Comparison of ENCODE assay signal across 1 cellular context in the genomic region with DNA sequence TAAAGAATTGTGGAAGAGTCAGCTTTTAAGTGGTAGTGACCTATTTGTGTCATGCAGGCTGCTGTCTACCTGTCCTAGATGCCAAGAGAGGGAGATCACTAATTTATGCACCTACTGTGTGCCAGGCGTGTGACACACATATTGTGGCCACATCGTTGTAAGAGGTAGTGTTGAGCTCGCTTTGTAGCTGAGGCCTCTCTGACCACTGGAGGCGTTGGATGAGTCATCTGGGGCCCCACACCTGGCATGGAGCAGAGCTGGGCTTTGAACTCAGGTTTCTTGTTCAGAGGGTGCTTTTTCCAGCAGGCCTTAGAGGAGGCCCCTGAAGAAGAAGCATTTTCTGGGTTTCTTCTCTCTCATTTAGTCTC.
TF ChIP-seq lines count a peak whose summit lies in the region.

No MANE protein-coding gene starts in this region.

TF ChIP-seq in GM12878, 131 proteins besides CTCF, POLR2A, EP300 and RAD21 (continued from another document):
- TF ChIP-seq, protein P1, sequence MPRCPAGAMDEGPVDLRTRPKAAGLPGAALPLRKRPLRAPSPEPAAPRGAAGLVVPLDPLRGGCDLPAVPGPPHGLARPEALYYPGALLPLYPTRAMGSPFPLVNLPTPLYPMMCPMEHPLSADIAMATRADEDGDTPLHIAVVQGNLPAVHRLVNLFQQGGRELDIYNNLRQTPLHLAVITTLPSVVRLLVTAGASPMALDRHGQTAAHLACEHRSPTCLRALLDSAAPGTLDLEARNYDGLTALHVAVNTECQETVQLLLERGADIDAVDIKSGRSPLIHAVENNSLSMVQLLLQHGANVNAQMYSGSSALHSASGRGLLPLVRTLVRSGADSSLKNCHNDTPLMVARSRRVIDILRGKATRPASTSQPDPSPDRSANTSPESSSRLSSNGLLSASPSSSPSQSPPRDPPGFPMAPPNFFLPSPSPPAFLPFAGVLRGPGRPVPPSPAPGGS (IDR thresholded peaks at IDR 0.05; ENCODE audit: borderline replicate concordance, insufficient read depth, low read depth, low read length, poor library complexity, severe bottlenecking): peak; percentile 63
- TF ChIP-seq, protein P2, sequence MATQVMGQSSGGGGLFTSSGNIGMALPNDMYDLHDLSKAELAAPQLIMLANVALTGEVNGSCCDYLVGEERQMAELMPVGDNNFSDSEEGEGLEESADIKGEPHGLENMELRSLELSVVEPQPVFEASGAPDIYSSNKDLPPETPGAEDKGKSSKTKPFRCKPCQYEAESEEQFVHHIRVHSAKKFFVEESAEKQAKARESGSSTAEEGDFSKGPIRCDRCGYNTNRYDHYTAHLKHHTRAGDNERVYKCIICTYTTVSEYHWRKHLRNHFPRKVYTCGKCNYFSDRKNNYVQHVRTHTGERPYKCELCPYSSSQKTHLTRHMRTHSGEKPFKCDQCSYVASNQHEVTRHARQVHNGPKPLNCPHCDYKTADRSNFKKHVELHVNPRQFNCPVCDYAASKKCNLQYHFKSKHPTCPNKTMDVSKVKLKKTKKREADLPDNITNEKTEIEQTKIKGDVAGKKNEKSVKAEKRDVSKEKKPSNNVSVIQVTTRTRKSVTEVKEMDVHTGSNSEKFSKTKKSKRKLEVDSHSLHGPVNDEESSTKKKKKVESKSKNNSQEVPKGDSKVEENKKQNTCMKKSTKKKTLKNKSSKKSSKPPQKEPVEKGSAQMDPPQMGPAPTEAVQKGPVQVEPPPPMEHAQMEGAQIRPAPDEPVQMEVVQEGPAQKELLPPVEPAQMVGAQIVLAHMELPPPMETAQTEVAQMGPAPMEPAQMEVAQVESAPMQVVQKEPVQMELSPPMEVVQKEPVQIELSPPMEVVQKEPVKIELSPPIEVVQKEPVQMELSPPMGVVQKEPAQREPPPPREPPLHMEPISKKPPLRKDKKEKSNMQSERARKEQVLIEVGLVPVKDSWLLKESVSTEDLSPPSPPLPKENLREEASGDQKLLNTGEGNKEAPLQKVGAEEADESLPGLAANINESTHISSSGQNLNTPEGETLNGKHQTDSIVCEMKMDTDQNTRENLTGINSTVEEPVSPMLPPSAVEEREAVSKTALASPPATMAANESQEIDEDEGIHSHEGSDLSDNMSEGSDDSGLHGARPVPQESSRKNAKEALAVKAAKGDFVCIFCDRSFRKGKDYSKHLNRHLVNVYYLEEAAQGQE (IDR thresholded peaks at IDR 0.05; ENCODE audit: low read depth, low read length): no peak
- TF ChIP-seq DPF2 (IDR thresholded peaks at IDR 0.05): peak; percentile 100
- TF ChIP-seq RUNX3 (IDR thresholded peaks at IDR 0.05; ENCODE audit: low read length): peak; percentile 95
- TF ChIP-seq TCF12 (IDR thresholded peaks at IDR 0.05; ENCODE audit: low read depth, low read length): peak; percentile 99
